In genomic region chr10:24128066-24128751, GRCh38 we compare ENCODE assay signal across 2 cellular contexts.
A peak's percentile ranks its signal among the peaks of the same experiment; 100 is the strongest.
TF ChIP-seq lines count a peak whose summit lies in the region.

No MANE protein-coding gene starts in this region.

TF ChIP-seq in IMR-90, 13 proteins besides CTCF, POLR2A, EP300 and RAD21:
- TF ChIP-seq RFX5 (IDR thresholded peaks at IDR 0.05; ENCODE audit: low read depth, low read length) (no peak), MAFK (IDR thresholded peaks at IDR 0.05; ENCODE audit: low read depth, low read length) (peak; percentile 82), RCOR1 (IDR thresholded peaks at IDR 0.05; ENCODE audit: insufficient replicate concordance, low read length) (no peak), MXI1 (IDR thresholded peaks at IDR 0.05; ENCODE audit: borderline replicate concordance, low read depth, low read length) (no peak), CEBPB (IDR thresholded peaks at IDR 0.05; ENCODE audit: low read depth, low read length) (no peak)

TF ChIP-seq in H1, 55 proteins besides CTCF, POLR2A, EP300 and RAD21:
- TF ChIP-seq MAFK (IDR thresholded peaks at IDR 0.05; ENCODE audit: low read depth, low read length): peak; percentile 63
- no peak for TF ChIP-seq JUN (IDR thresholded peaks at IDR 0.05; ENCODE audit: low read depth, low read length)
TF ChIP-seq in H1: peak in this region for 1.
